In genomic region chr3:134406331-134407246, GRCh38 we compare ENCODE assay signal across 9 cellular contexts. TPM values are rescaled to one million over a fixed set of nuclear protein-coding genes. Genes with fewer than 3 reads are reported as not detected.
DNase-seq lines count a peak whose midpoint lies in the region; ATAC-seq and TF ChIP-seq lines count a peak whose summit lies in the region.
"Had no signal": no experiment of that assay in that cellular context is flagged by ENCODE, and none has a peak within 500 bp of the region (broad histone marks: within the 10 kb centered on the region; RNA-seq: fewer than 3 reads in every experiment).

No MANE protein-coding gene starts in this region.

- H2AFZ ChIP-seq in mammary epithelial cell (ENCODE audit: low read depth, low read length) = peak overlapping the region; percentile 58

- H3K9ac ChIP-seq in mammary epithelial cell (ENCODE audit: insufficient read depth, low read length) = no peak overlapping the region

- H3K79me2 ChIP-seq in mammary epithelial cell (ENCODE audit: insufficient read depth, low read length) = no peaks in the 10 kb centered on the region

- peaks cover 4 to 13% of the 10 kb centered on the region in 2 donors for H3K36me3 Mint-ChIP-seq in activated naive CD4-positive, alpha-beta T cell treated with anti-CD3 and anti-CD28 coated beads, Interleukin-2, amount 50 U/mL, for 72 hours
- H3K36me3 Mint-ChIP-seq: natural killer cell treated with Interleukin-12 subunit alpha and Interleukin-12 subunit beta and Interleukin-15 and Interleukin-18, amount 100 ng/mL, for 72 hours had no signal

- TF ChIP-seq EP300 in stomach (IDR thresholded peaks at IDR 0.05) = no peak

- H3K27me3 ChIP-seq in mammary epithelial cell (ENCODE audit: insufficient read depth, low read length) (no peaks in the 10 kb centered on the region), stomach (peaks cover 0 to 24% (median 11%) of the 10 kb centered on the region in 3 donors)

- peak; percentile 9 for DNase-seq in activated CD4-positive, alpha-beta T cell treated with anti-CD3 and anti-CD28 coated beads for 48 hours
- DNase-seq in activated CD4-positive, alpha-beta T cell treated with anti-CD3 and anti-CD28 coated beads for 4 hours = no peak
- DNase-seq in mammary epithelial cell = no peak
- peak; percentile 91 for DNase-seq in islet precursor cell
- peak; percentile 87 for DNase-seq in stomach
- DNase-seq in activated naive CD4-positive, alpha-beta T cell treated with anti-CD3 and anti-CD28 coated beads, Interleukin-2, amount 50 U/mL, for 72 hours (ENCODE audit: low spot score in 2 of 2) = no peak
- no peak for DNase-seq in activated CD8-positive, alpha-beta memory T cell treated with anti-CD3 and anti-CD28 coated beads, Interleukin-2, amount 50 U/mL, for 4 hours

- H3K9me3 Mint-ChIP-seq in activated naive CD4-positive, alpha-beta T cell treated with anti-CD3 and anti-CD28 coated beads, Interleukin-2, amount 50 U/mL, for 72 hours = peaks cover 16 to 20% of the 10 kb centered on the region in 2 donors
- H3K9me3 Mint-ChIP-seq: natural killer cell treated with Interleukin-12 subunit alpha and Interleukin-12 subunit beta and Interleukin-15 and Interleukin-18, amount 100 ng/mL, for 72 hours had no signal

- TF ChIP-seq CTCF in mammary epithelial cell (conservative IDR thresholded peaks at IDR 0.05 in 1 of 2, IDR thresholded peaks at IDR 0.05 in 1 of 2; ENCODE audit: extremely low read depth in 1 of 2, insufficient read depth in 1 of 2, low read depth in 1 of 2, low read length in 2 of 2) (no peak), stomach (IDR thresholded peaks at IDR 0.05) (no peak)

- intact Hi-C loops in mammary epithelial cell (cut with micrococcal nuclease) (no loop called here), stomach (cut with DNase I; ENCODE audit: low total_unique reads) (no loop called here)

- no peak overlapping the region for H3K27ac Mint-ChIP-seq in activated naive CD4-positive, alpha-beta T cell treated with anti-CD3 and anti-CD28 coated beads, Interleukin-2, amount 50 U/mL, for 72 hours
- H3K27ac Mint-ChIP-seq: natural killer cell treated with Interleukin-12 subunit alpha and Interleukin-12 subunit beta and Interleukin-15 and Interleukin-18, amount 100 ng/mL, for 72 hours had no signal

- dilution Hi-C loops in mammary epithelial cell (cut with HindIII; ENCODE audit: low sequenced_read_pairs) = no loop called here

- H3K27ac ChIP-seq in mammary epithelial cell (ENCODE audit: insufficient read depth, low read depth, low read length) (no peak overlapping the region), stomach (peak overlapping the region; percentile 26 to 60 (median 40))

- TF ChIP-seq POLR2A in stomach (IDR thresholded peaks at IDR 0.05) = no peak

- H3K4me2 ChIP-seq in mammary epithelial cell (ENCODE audit: insufficient read depth, low read depth, low read length) = peak overlapping the region; percentile 72

- H3K36me3 ChIP-seq in mammary epithelial cell (ENCODE audit: insufficient read depth, low read length) (no peaks in the 10 kb centered on the region), stomach (no peaks in the 10 kb centered on the region)

- H3K9me3 ChIP-seq in mammary epithelial cell (replicated peaks; ENCODE audit: insufficient read depth, low read length) (no peaks in the 10 kb centered on the region), stomach (peaks cover 0 to 8% (median 3%) of the 10 kb centered on the region in 4 donors)

- WGBS in mammary epithelial cell (ENCODE audit: low coverage, missing lambda C conversion rate) = 27% methylated on average over 28 of the region's 64 CpGs
- 4 to 12% (median 7%) methylated on average over 25 to 64 of the region's 64 CpGs for WGBS in stomach, 5 donors

- H3K4me3 ChIP-seq in mammary epithelial cell (replicated peaks in 1 of 3; ENCODE audit: insufficient read depth in 1 of 3, low read depth in 2 of 3, low read length in 3 of 3) (peak overlapping the region in 2 of 3 experiments; percentile 15 to 21), stomach (peak overlapping the region; percentile 36 to 52 (median 44))

- H4K20me1 ChIP-seq in mammary epithelial cell (ENCODE audit: insufficient read depth, low read length) = no peaks in the 10 kb centered on the region

- in situ Hi-C loops in mammary epithelial cell (cut with MboI; ENCODE audit: low sequenced_read_pairs in 2 of 2) = no loop called here

- no TSS peak for BruUV-seq in mammary epithelial cell (replicated peaks; lab: Mats Ljungman, UMichigan)

- H3K4me1 ChIP-seq in mammary epithelial cell (ENCODE audit: insufficient read depth, low read length) (peaks cover 8% of the 10 kb centered on the region), stomach (peaks cover 16 to 37% (median 25%) of the 10 kb centered on the region in 4 donors)

- no peak for ATAC-seq in activated naive CD4-positive, alpha-beta T cell treated with anti-CD3 and anti-CD28 coated beads, Interleukin-2, amount 50 U/mL, for 72 hours
- ATAC-seq in GM18868 (IDR thresholded peaks at IDR 0.05; ENCODE audit: unreplicated experiment) = no peak

- CTCF ChIA-PET in mammary epithelial cell (lab: Charles Lee; ENCODE audit: low non-redundant PET) = no interaction called here

RNA-seq across cellular contexts. Expression of gene AMOTL2, which starts 32.3 kb away (rescaled TPM):
- total RNA-seq in mammary epithelial cell (100 to 1,000 TPM; 116 to 144 TPM), stomach (100 to 1,000 TPM in 1 of 5 donors, 10 to 100 TPM in 4; 29.3 to 782 (median 54.9) TPM)
- polyA plus RNA-seq in mammary epithelial cell (47.5 TPM), stomach (10 to 100 TPM; 10.6 to 16.6 (median 13.8) TPM)
- 86.1 TPM for polyA minus RNA-seq in mammary epithelial cell
- total RNA-seq in activated naive CD4-positive, alpha-beta T cell treated with anti-CD3 and anti-CD28 coated beads, Interleukin-2, amount 50 U/mL, for 72 hours = under 1 TPM in 1 of 2 donors, not detected in 1; 0.64 TPM
- total RNA-seq: natural killer cell treated with Interleukin-12 subunit alpha and Interleukin-12 subunit beta and Interleukin-15 and Interleukin-18, amount 100 ng/mL, for 72 hours had no signal

Comparison
In these comparisons a context has a peak if more than half of its experiments do, and no peak if none do; other contexts are left out.
1. DNase-seq: peak in activated CD4-positive, alpha-beta T cell treated with anti-CD3 and anti-CD28 coated beads for 48 hours (single experiment), islet precursor cell (single experiment) and stomach (single experiment); none in activated CD4-positive, alpha-beta T cell treated with anti-CD3 and anti-CD28 coated beads for 4 hours (0 of 2), mammary epithelial cell (single experiment), activated naive CD4-positive, alpha-beta T cell treated with anti-CD3 and anti-CD28 coated beads, Interleukin-2, amount 50 U/mL, for 72 hours (0 of 2) and activated CD8-positive, alpha-beta memory T cell treated with anti-CD3 and anti-CD28 coated beads, Interleukin-2, amount 50 U/mL, for 4 hours (single experiment).
2. RNA of gene AMOTL2, which starts 32.3 kb away (total RNA-seq): 116 to 144 TPM in mammary epithelial cell and 29.3 to 782 TPM in stomach; 0.64 TPM in activated naive CD4-positive, alpha-beta T cell treated with anti-CD3 and anti-CD28 coated beads, Interleukin-2, amount 50 U/mL, for 72 hours; every median in the first group is over 10 times any median in the second.